In genomic region chr17:40648326-40648968, GRCh38 we compare ENCODE assay signal across 1 cellular context.
TF ChIP-seq lines count a peak whose summit lies in the region.

No MANE protein-coding gene starts in this region.

TF ChIP-seq in HepG2, 621 proteins besides CTCF, POLR2A, EP300 and RAD21 (continued from another document and continues in another):
- TF ChIP-seq MYC (CRISPR knock-in tag; IDR thresholded peaks at IDR 0.05; ENCODE audit: borderline replicate concordance) = peak; percentile 79
- no peak for TF ChIP-seq ZNF569 (CRISPR knock-in tag; IDR thresholded peaks at IDR 0.05; ENCODE audit: borderline replicate concordance)
- TF ChIP-seq MXD3 (CRISPR knock-in tag; IDR thresholded peaks at IDR 0.05) = no peak; the same call in 1 of the 2 replicates
- TF ChIP-seq ZBTB7B (CRISPR knock-in tag; IDR thresholded peaks at IDR 0.05) = no peak
- 0 out of 2 replicates have a peak, but pooled peaks have one; percentile 5 for TF ChIP-seq ZMYM3 (CRISPR knock-in tag; IDR thresholded peaks at IDR 0.05)
- no peak for TF ChIP-seq DBP (CRISPR knock-in tag; IDR thresholded peaks at IDR 0.05; ENCODE audit: not compliant biosample characterization)
- TF ChIP-seq ISX (CRISPR knock-in tag; conservative IDR thresholded peaks at IDR 0.05) = no peak; the same call in 1 of the 2 replicates
- 0 out of 2 replicates have a peak, but pooled peaks have one; percentile 49 for TF ChIP-seq ZNF33B (CRISPR knock-in tag; IDR thresholded peaks at IDR 0.05)
- TF ChIP-seq YEATS2 (CRISPR knock-in tag; IDR thresholded peaks at IDR 0.05; ENCODE audit: borderline replicate concordance) = peak; percentile 59
- 0 out of 2 replicates have a peak, but pooled peaks have one; percentile 23 for TF ChIP-seq ZNF766 (CRISPR knock-in tag; IDR thresholded peaks at IDR 0.05; ENCODE audit: borderline replicate concordance)
- TF ChIP-seq, protein P1, sequence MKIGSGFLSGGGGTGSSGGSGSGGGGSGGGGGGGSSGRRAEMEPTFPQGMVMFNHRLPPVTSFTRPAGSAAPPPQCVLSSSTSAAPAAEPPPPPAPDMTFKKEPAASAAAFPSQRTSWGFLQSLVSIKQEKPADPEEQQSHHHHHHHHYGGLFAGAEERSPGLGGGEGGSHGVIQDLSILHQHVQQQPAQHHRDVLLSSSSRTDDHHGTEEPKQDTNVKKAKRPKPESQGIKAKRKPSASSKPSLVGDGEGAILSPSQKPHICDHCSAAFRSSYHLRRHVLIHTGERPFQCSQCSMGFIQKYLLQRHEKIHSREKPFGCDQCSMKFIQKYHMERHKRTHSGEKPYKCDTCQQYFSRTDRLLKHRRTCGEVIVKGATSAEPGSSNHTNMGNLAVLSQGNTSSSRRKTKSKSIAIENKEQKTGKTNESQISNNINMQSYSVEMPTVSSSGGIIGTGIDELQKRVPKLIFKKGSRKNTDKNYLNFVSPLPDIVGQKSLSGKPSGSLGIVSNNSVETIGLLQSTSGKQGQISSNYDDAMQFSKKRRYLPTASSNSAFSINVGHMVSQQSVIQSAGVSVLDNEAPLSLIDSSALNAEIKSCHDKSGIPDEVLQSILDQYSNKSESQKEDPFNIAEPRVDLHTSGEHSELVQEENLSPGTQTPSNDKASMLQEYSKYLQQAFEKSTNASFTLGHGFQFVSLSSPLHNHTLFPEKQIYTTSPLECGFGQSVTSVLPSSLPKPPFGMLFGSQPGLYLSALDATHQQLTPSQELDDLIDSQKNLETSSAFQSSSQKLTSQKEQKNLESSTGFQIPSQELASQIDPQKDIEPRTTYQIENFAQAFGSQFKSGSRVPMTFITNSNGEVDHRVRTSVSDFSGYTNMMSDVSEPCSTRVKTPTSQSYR (CRISPR knock-in tag; IDR thresholded peaks at IDR 0.05; ENCODE audit: borderline replicate concordance) = no peak
- no peak for TF ChIP-seq EEA1 (CRISPR knock-in tag; IDR thresholded peaks at IDR 0.05; ENCODE audit: borderline replicate concordance)
- no peak for TF ChIP-seq ELF4 (CRISPR knock-in tag; IDR thresholded peaks at IDR 0.05; ENCODE audit: borderline replicate concordance)
- TF ChIP-seq PCBP1 (IDR thresholded peaks at IDR 0.05; ENCODE audit: borderline replicate concordance, low read depth, low read length) = 0 out of 2 replicates have a peak, but pooled peaks have one; percentile 16
- no peak for TF ChIP-seq ZNF549 (CRISPR knock-in tag; IDR thresholded peaks at IDR 0.05)
- no peak for TF ChIP-seq TCF7 (IDR thresholded peaks at IDR 0.05; ENCODE audit: low read depth)
- no peak for TF ChIP-seq HDAC1 (CRISPR knock-in tag; IDR thresholded peaks at IDR 0.05)
- no peak for TF ChIP-seq GMEB1 (CRISPR knock-in tag; IDR thresholded peaks at IDR 0.05; ENCODE audit: borderline replicate concordance)
- no peak for TF ChIP-seq HNRNPH1 (optimal IDR thresholded peaks at IDR 0.05; ENCODE audit: low read depth, low read length)
- TF ChIP-seq MEIS2 (CRISPR knock-in tag; IDR thresholded peaks at IDR 0.05) = no peak
- TF ChIP-seq ZNF720 (CRISPR knock-in tag; IDR thresholded peaks at IDR 0.05) = no peak
- TF ChIP-seq ZMAT5 (CRISPR knock-in tag; IDR thresholded peaks at IDR 0.05; ENCODE audit: borderline replicate concordance, low read depth) = no peak
- TF ChIP-seq BCL6 (CRISPR knock-in tag; IDR thresholded peaks at IDR 0.05) = no peak
- TF ChIP-seq, protein P2, sequence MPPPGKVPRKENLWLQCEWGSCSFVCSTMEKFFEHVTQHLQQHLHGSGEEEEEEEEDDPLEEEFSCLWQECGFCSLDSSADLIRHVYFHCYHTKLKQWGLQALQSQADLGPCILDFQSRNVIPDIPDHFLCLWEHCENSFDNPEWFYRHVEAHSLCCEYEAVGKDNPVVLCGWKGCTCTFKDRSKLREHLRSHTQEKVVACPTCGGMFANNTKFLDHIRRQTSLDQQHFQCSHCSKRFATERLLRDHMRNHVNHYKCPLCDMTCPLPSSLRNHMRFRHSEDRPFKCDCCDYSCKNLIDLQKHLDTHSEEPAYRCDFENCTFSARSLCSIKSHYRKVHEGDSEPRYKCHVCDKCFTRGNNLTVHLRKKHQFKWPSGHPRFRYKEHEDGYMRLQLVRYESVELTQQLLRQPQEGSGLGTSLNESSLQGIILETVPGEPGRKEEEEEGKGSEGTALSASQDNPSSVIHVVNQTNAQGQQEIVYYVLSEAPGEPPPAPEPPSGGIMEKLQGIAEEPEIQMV (CRISPR knock-in tag; IDR thresholded peaks at IDR 0.05; ENCODE audit: low read depth) = 0 out of 2 replicates have a peak, but pooled peaks have one; percentile 10
- TF ChIP-seq SATB2 (CRISPR knock-in tag; IDR thresholded peaks at IDR 0.05) = no peak
- no peak for TF ChIP-seq CREB1 (IDR thresholded peaks at IDR 0.05)
- TF ChIP-seq CREB1 (CRISPR knock-in tag; IDR thresholded peaks at IDR 0.05) = no peak
- no peak for TF ChIP-seq MTA3 (CRISPR knock-in tag; IDR thresholded peaks at IDR 0.05)
- no peak for TF ChIP-seq CEBPB (IDR thresholded peaks at IDR 0.05; ENCODE audit: borderline replicate concordance, low read depth, low read length)
- no peak for TF ChIP-seq ZNF646 (CRISPR knock-in tag; IDR thresholded peaks at IDR 0.05)
- TF ChIP-seq, protein P3, sequence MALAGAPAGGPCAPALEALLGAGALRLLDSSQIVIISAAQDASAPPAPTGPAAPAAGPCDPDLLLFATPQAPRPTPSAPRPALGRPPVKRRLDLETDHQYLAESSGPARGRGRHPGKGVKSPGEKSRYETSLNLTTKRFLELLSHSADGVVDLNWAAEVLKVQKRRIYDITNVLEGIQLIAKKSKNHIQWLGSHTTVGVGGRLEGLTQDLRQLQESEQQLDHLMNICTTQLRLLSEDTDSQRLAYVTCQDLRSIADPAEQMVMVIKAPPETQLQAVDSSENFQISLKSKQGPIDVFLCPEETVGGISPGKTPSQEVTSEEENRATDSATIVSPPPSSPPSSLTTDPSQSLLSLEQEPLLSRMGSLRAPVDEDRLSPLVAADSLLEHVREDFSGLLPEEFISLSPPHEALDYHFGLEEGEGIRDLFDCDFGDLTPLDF (CRISPR knock-in tag; IDR thresholded peaks at IDR 0.05) = no peak
- 0 out of 2 replicates have a peak, but pooled peaks have one; percentile 43 for TF ChIP-seq ZNF609 (CRISPR knock-in tag; IDR thresholded peaks at IDR 0.05; ENCODE audit: borderline replicate concordance)
- peak; percentile 45; the same call in 1 of the 2 replicates for TF ChIP-seq ZNF552 (CRISPR knock-in tag; IDR thresholded peaks at IDR 0.05; ENCODE audit: borderline replicate concordance)
- peak; percentile 80; the same call in 1 of the 2 replicates for TF ChIP-seq ZBTB46 (CRISPR knock-in tag; IDR thresholded peaks at IDR 0.05; ENCODE audit: borderline replicate concordance)
